ENCODE assay signal across 11 cellular contexts in the genomic region with DNA sequence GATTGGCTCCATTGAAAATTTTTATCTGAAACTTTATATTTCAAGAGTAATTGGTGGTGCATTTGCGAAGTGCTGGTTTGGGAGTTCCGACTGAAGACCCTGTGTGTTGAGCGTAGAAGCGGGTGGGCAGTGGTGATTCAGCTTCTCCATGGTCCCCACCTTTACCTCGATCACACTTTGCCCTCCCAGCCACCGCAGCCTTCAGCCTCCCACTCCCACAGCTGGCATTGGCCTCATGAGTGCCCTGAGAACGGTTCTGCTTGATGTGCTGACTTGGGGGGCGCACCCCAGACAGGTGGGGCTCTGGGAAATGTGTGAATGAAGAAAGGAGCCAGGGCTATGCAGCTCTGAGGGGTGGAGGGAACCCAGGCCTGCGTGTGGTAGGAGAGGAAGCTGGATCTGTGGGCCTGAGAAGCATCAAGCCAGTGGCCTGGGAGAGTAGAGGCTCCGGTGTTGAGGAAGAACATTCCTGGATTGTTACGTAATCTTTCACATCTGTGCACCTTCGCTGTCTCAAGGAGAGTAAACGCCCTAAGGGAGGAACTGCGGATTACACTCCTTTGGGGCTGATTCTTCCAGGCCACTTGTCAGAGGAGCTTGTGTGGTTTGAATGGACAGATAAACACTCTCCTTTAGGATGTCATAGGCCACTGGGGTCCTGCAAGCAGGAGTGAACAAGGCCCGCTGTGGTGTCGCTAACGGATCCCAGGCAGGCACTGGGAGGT.
DNase-seq lines count a peak whose midpoint lies in the region; ATAC-seq, FAIRE-seq and TF ChIP-seq lines count a peak whose summit lies in the region.
"Had no signal": no experiment of that assay in that cellular context is flagged by ENCODE, and none has a peak within 500 bp of the region (broad histone marks: within the 10 kb centered on the region; RNA-seq: fewer than 3 reads in every experiment).

No MANE protein-coding gene starts in this region.

- H3K27ac ChIP-seq in H1 (ENCODE audit: low read depth, low read length) = no peak overlapping the region

- H2AK5ac ChIP-seq in H1 (ENCODE audit: low read depth, low read length) = 0 out of 2 replicates have a peak overlapping the region, but pooled peaks have one; percentile 24

- H2BK15ac ChIP-seq in H1 (ENCODE audit: low read length) = no peak overlapping the region

- CTCF ChIA-PET in H1 (lab: Charles Lee; ENCODE audit: partially characterized antibody) = interaction anchor here (0.6 to 6.3 kb wide), 7 partner anchors 9 to 301 kb away, joined by 3 to 50 read pairs (median 4); no protein-coding TSS in a partner anchor

- TF ChIP-seq EP300 in H1 (IDR thresholded peaks at IDR 0.05; ENCODE audit: borderline replicate concordance in 1 of 2, low read depth in 2 of 2, low read length in 2 of 2) = no peak

- no peaks in the 10 kb centered on the region for H3K27me3 ChIP-seq in H1 (replicated peaks in 1 of 4; ENCODE audit: control insufficient read depth in 3 of 4, extremely low read depth in 1 of 4, insufficient read depth in 3 of 4, low read length in 3 of 4)
- H3K27me3 ChIP-seq: esophagus squamous epithelium had no signal

- no peak overlapping the region for H2AFZ ChIP-seq in H1 (ENCODE audit: low read length)

- peak; percentile 62 for DNase-seq in EL
- peak; percentile 94 for DNase-seq in M059J (ENCODE audit: low read depth)
- DNase-seq in H1 (ENCODE audit: low read depth in 1 of 2, low spot score in 2 of 2) = no peak
- DNase-seq in omental fat pad (ENCODE audit: low spot score) = no peak
- DNase-seq in GM20000 (ENCODE audit: low spot score) = no peak
- DNase-seq in middle frontal gyrus (ENCODE audit: extremely low spot score, low spot score) = no peak
- no peak for DNase-seq in NCI-H146 (lab: John Stamatoyannopoulos, UW)
- no peak for DNase-seq in central memory CD4-positive, alpha-beta T cell
- DNase-seq: COR-L47, esophagus squamous epithelium, SHP77 treated with DMSO at 0.1 percent for 48 hours had no signal

- TF ChIP-seq CTCF in H1 (IDR thresholded peaks at IDR 0.05; ENCODE audit: control extremely low read depth in 1 of 3, insufficient read depth in 1 of 3, low read depth in 1 of 3, low read length in 3 of 3) (no peak), omental fat pad (IDR thresholded peaks at IDR 0.05) (no peak), GM20000 (IDR thresholded peaks at IDR 0.05; ENCODE audit: extremely low read depth, missing control alignments) (no peak)

- no peak overlapping the region for H4K91ac ChIP-seq in H1 (replicated peaks; ENCODE audit: insufficient read length, low read length)

- no peak overlapping the region for H3K9ac ChIP-seq in H1 (replicated peaks in 1 of 4; ENCODE audit: extremely low read depth in 1 of 4, low read depth in 3 of 4, low read length in 3 of 4)

- no peak overlapping the region for H3K14ac ChIP-seq in H1 (ENCODE audit: insufficient read length)

- H4K5ac ChIP-seq in H1 (ENCODE audit: insufficient read length, low read depth, low read length) = no peak overlapping the region

- TF ChIP-seq RAD21 in H1 (IDR thresholded peaks at IDR 0.05 in 1 of 2, conservative IDR thresholded peaks at IDR 0.05 in 1 of 2; ENCODE audit: low read depth in 2 of 2, low read length in 2 of 2) = no peak

- no peak overlapping the region for H3K4me2 ChIP-seq in H1 (ENCODE audit: insufficient read depth in 1 of 2, low read depth in 2 of 2, low read length in 2 of 2)

- no peak overlapping the region for H2BK120ac ChIP-seq in H1 (replicated peaks; ENCODE audit: low read depth, low read length)

- no peaks in the 10 kb centered on the region for H3K36me3 ChIP-seq in H1 (ENCODE audit: control insufficient read depth in 2 of 4, insufficient read depth in 4 of 4, low read length in 3 of 4)

- no peak overlapping the region for H3K23ac ChIP-seq in H1 (ENCODE audit: insufficient read length)

- H3K23me2 ChIP-seq in H1 (ENCODE audit: low read depth, low read length) = no peaks in the 10 kb centered on the region

- no peak overlapping the region for H3K56ac ChIP-seq in H1 (replicated peaks; ENCODE audit: insufficient read length, low read depth, low read length)

- no peaks in the 10 kb centered on the region for H3K79me2 ChIP-seq in H1 (ENCODE audit: control insufficient read depth in 1 of 2, insufficient read depth in 2 of 2, low read length in 2 of 2)

- no peak overlapping the region for H2BK5ac ChIP-seq in H1 (ENCODE audit: low read depth, low read length)

- peak overlapping the region; percentile 16; the same call in 1 of the 2 replicates for H4K8ac ChIP-seq in H1 (ENCODE audit: extremely low read depth, insufficient read depth, low read length)

- H3K79me1 ChIP-seq in H1 (ENCODE audit: low read depth, low read length) = no peaks in the 10 kb centered on the region

- WGBS in H1 (ENCODE audit: extremely low coverage in 1 of 2, insufficient coverage in 1 of 2, insufficient read length in 1 of 2, insufficient replicate concordance in 2 of 2, low coverage in 1 of 2, low lambda C conversion rate in 2 of 2, missing lambda C conversion rate in 1 of 2), 2 experiments = 90% methylated on average over 17 of the region's 17 CpGs; no CpG with 5 or more reads in 1 of the 2 experiments

- H4K20me1 ChIP-seq in H1 (replicated peaks in 1 of 2; ENCODE audit: control insufficient read depth in 1 of 2, insufficient read depth in 2 of 2, low read length in 2 of 2) = no peaks in the 10 kb centered on the region

- no peak for TF ChIP-seq POLR2A in H1 (IDR thresholded peaks at IDR 0.05; ENCODE audit: control extremely low read depth in 1 of 2, low read depth in 2 of 2, low read length in 2 of 2)

- H2BK20ac ChIP-seq in H1 (ENCODE audit: low read length) = no peak overlapping the region

- no peak overlapping the region for H3K4ac ChIP-seq in H1 (replicated peaks; ENCODE audit: insufficient read length, low read depth, low read length)

- H2BK12ac ChIP-seq in H1 (ENCODE audit: low read depth, low read length) = no peak overlapping the region

- POLR2A ChIA-PET in H1 (lab: Charles Lee; ENCODE audit: partially characterized antibody) = interaction anchor here (1.4 kb wide), 1 partner anchor 98 kb away, joined by 5 read pairs; the partner anchor contains the start of gene RPL31

- H3K4me3 ChIP-seq in H1 (ENCODE audit: extremely low read depth in 1 of 4, insufficient read depth in 2 of 4, low read depth in 3 of 4, low read length in 4 of 4) = no peak overlapping the region
- H3K4me3 ChIP-seq: esophagus squamous epithelium had no signal

- H3K4me1 ChIP-seq in H1 (replicated peaks in 1 of 4; ENCODE audit: control insufficient read depth in 3 of 4, insufficient read depth in 4 of 4, low read length in 3 of 4) = no peaks in the 10 kb centered on the region

- no peaks in the 10 kb centered on the region for H3K9me3 ChIP-seq in H1 (ENCODE audit: insufficient read depth in 2 of 2, low read depth in 1 of 2, low read length in 1 of 2)

- peak; percentile 17 for ATAC-seq in omental fat pad (ENCODE audit: low FRiP score)

- FAIRE-seq in H1 (lab: Jason Lieb, UNC) = no peak

- H3K18ac ChIP-seq in H1 (ENCODE audit: extremely low read depth, low read length) = no peak overlapping the region

TF ChIP-seq in H1, 55 proteins besides CTCF, POLR2A, EP300 and RAD21:
- TF ChIP-seq CEBPB (IDR thresholded peaks at IDR 0.05; ENCODE audit: low read depth, low read length) (peak; percentile 76; the same call in 1 of the 2 replicates), EZH2 (IDR thresholded peaks at IDR 0.05; ENCODE audit: low read depth, low read length, severe bottlenecking) (no peak), JUN (IDR thresholded peaks at IDR 0.05; ENCODE audit: low read depth, low read length) (no peak)

Comparison
In these comparisons a context has a peak if more than half of its experiments do, and no peak if none do; other contexts are left out.
1. DNase-seq: peak in EL (single experiment) and M059J (single experiment); none in H1 (0 of 2), omental fat pad (single experiment), GM20000 (single experiment), middle frontal gyrus (single experiment), NCI-H146 (single experiment) and central memory CD4-positive, alpha-beta T cell (single experiment).